ENCODE assay signal across 8 cellular contexts in genomic region chr16:28182183-28182582, GRCh38. TPM values are rescaled to one million over a fixed set of nuclear protein-coding genes. Genes with fewer than 3 reads are reported as not detected.
A peak's percentile ranks its signal among the peaks of the same experiment; 100 is the strongest.
DNase-seq lines count a peak whose midpoint lies in the region; ATAC-seq, FAIRE-seq and TF ChIP-seq lines count a peak whose summit lies in the region.
"Had no signal": no experiment of that assay in that cellular context is flagged by ENCODE, and none has a peak within 500 bp of the region (broad histone marks: within the 10 kb centered on the region; RNA-seq: fewer than 3 reads in every experiment).

No MANE protein-coding gene starts in this region.

- ATAC-seq in HG03457 (IDR thresholded peaks at IDR 0.05; ENCODE audit: unreplicated experiment) = no peak
- ATAC-seq in GM21619 (IDR thresholded peaks at IDR 0.05; ENCODE audit: unreplicated experiment) = no peak

- no peak overlapping the region for H3K4me3 ChIP-seq in keratinocyte (ENCODE audit: control insufficient read depth in 2 of 3, extremely low read depth in 1 of 3, insufficient read depth in 2 of 3, low read depth in 1 of 3, low read length in 3 of 3)

- no peak for FAIRE-seq in keratinocyte (lab: Jason Lieb, UNC)

- peaks cover 15% of the 10 kb centered on the region for H3K4me1 ChIP-seq in keratinocyte (ENCODE audit: control insufficient read depth, extremely low read depth, insufficient read depth, low read length)

- peaks cover 6 to 18% of the 10 kb centered on the region in 2 experiments for H3K36me3 ChIP-seq in keratinocyte (ENCODE audit: control insufficient read depth in 2 of 2, extremely low read depth in 1 of 2, insufficient read depth in 2 of 2, low read length in 2 of 2)

- no peaks in the 10 kb centered on the region for H3K9me3 ChIP-seq in keratinocyte (ENCODE audit: control insufficient read depth, low read depth, low read length)

- peak overlapping the region; percentile 45 for H3K27ac ChIP-seq in keratinocyte (ENCODE audit: control insufficient read depth, insufficient read depth, low read length)

- TF ChIP-seq CTCF in keratinocyte (optimal IDR thresholded peaks at IDR 0.05 in 1 of 3, IDR thresholded peaks at IDR 0.05 in 1 of 3, conservative IDR thresholded peaks at IDR 0.05 in 1 of 3; ENCODE audit: extremely low read depth in 1 of 3, insufficient read depth in 2 of 3, low read length in 3 of 3) = no peak

- peaks cover 98% of the 10 kb centered on the region for H3K79me2 ChIP-seq in keratinocyte (ENCODE audit: control insufficient read depth, insufficient read depth, low read length)

- DNase-seq in LHCN-M2 (ENCODE audit: low read depth) (peak; percentile 35), activated T-cell treated with anti-CD3 and anti-CD28 coated beads for 48 hours (ENCODE audit: low read depth) (peak; percentile 56), keratinocyte (ENCODE audit: low read depth, low spot score) (no peak), NCI-H82 (lab: John Stamatoyannopoulos, UW) (no peak)
- DNase-seq in stimulated activated CD8-positive, alpha-beta memory T cell treated with anti-CD3 and anti-CD28 coated beads, Interleukin-7, amount 100 ng/mL, for 4 hours (ENCODE audit: low read depth in 2 of 2) = peak; percentile 43 to 47
- DNase-seq: NCI-H1436 had no signal

- no peak overlapping the region for H2AFZ ChIP-seq in keratinocyte (ENCODE audit: control insufficient read depth, low read length)

- H3K9me1 ChIP-seq in keratinocyte (ENCODE audit: control insufficient read depth, extremely low read depth, insufficient read depth, low read length) = peaks cover 4% of the 10 kb centered on the region

- no peak overlapping the region for H3K4me2 ChIP-seq in keratinocyte (ENCODE audit: control insufficient read depth, extremely low read depth, insufficient read depth, low read depth, low read length)

- no peak overlapping the region for H3K9ac ChIP-seq in keratinocyte (ENCODE audit: control insufficient read depth, extremely low read depth, insufficient read depth, low read length)

- peaks cover 34% of the 10 kb centered on the region for H4K20me1 ChIP-seq in keratinocyte (ENCODE audit: control insufficient read depth, extremely low read depth, insufficient read depth, low read length)

- dilution Hi-C loops in keratinocyte (cut with MboI; ENCODE audit: extremely low pct_ligation_motif_present, low sequenced_read_pairs) = no loop called here

- no peaks in the 10 kb centered on the region for H3K27me3 ChIP-seq in keratinocyte (ENCODE audit: control insufficient read depth, extremely low read depth, insufficient read depth, low read length)

RNA-seq across cellular contexts. Expression of gene XPO6, which starts 29.6 kb away (rescaled TPM):
- 117 and 127 TPM in 2 replicates for total RNA-seq in LHCN-M2 (2014; rRNA removed)
- polyA plus RNA-seq in LHCN-M2 (2012) = 99.8 TPM
- 111 to 127 TPM (median 114 TPM) in 3 replicates for polyA plus RNA-seq in keratinocyte
- polyA plus RNA-seq in keratinocyte (2011; ENCODE audit: low read depth) = 65.0 TPM
- 125 and 145 TPM in 2 replicates for polyA plus RNA-seq in keratinocyte (2011; cell fraction: cytosol; rRNA removed)
- polyA plus RNA-seq in keratinocyte (2011; cell fraction: nucleus; rRNA removed) = 184 and 202 TPM in 2 replicates
- polyA plus RNA-seq in keratinocyte (2012; ENCODE audit: low replicate concordance) = 54.3 and 83.4 TPM in 2 replicates
- 211 to 400 TPM (median 230 TPM) in 3 replicates for polyA minus RNA-seq in keratinocyte
- 181 TPM for polyA minus RNA-seq in keratinocyte (2011; cell fraction: cytosol; rRNA and poly(A)+ RNA removed)
- 136 and 217 TPM in 2 replicates for polyA minus RNA-seq in keratinocyte (2011; cell fraction: nucleus; rRNA and poly(A)+ RNA removed)

Comparison
In these comparisons a context has a peak if more than half of its experiments do, and no peak if none do; other contexts are left out.
1. DNase-seq: peak in LHCN-M2 (single experiment), activated T-cell treated with anti-CD3 and anti-CD28 coated beads for 48 hours (single experiment) and stimulated activated CD8-positive, alpha-beta memory T cell treated with anti-CD3 and anti-CD28 coated beads, Interleukin-7, amount 100 ng/mL, for 4 hours (2 of 2); none in keratinocyte (single experiment) and NCI-H82 (single experiment).